Comparison of ENCODE assay signal across 20 cellular contexts in the genomic region with DNA sequence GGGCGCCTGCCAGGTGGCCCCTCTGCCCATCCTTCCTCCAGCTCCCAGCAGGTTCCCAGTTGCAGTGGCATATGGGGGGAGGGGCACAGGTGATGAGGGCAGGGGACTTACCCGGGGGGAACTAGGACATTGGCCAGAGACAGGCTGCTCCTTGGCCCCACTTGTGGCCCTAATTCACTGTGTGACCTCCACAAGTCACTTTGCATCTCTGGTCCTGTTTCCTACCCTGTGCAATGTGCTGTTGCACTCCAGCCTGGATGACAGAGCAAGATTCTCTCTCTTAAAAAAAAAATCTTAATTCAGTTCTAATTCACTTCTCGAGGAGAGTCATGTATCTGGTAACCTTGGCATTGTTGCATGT. TPM values are rescaled to one million over a fixed set of nuclear protein-coding genes. Genes with fewer than 3 reads are reported as not detected.
A peak's percentile ranks its signal among the peaks of the same experiment; 100 is the strongest.
DNase-seq lines count a peak whose midpoint lies in the region; ATAC-seq, FAIRE-seq and TF ChIP-seq lines count a peak whose summit lies in the region.
"Had no signal": no experiment of that assay in that cellular context is flagged by ENCODE, and none has a peak within 500 bp of the region (broad histone marks: within the 10 kb centered on the region; RNA-seq: fewer than 3 reads in every experiment).

No MANE protein-coding gene starts in this region.

- peaks cover 5% of the 10 kb centered on the region for H3K79me2 ChIP-seq in HepG2 (ENCODE audit: insufficient read depth, low read length)

- H3K36me3 ChIP-seq in HepG2 (replicated peaks in 1 of 2; ENCODE audit: control insufficient read depth in 1 of 2, insufficient read depth in 2 of 2, low read length in 2 of 2) (no peaks in the 10 kb centered on the region), right lobe of liver (no peaks in the 10 kb centered on the region), HEK293 (ENCODE audit: control insufficient read depth in 2 of 2, insufficient read depth in 1 of 2, low read length in 2 of 2) (no peaks in the 10 kb centered on the region)
- H3K36me3 ChIP-seq: ascending aorta; BLaER1 treated with 17β-estradiol and CSF1 and Interleukin-3, amounts not matched to agents 10 nM and 100 nM; cardiac muscle cell; heart left ventricle; lower lobe of right lung; MG63; neural progenitor cell; suprapubic skin had no signal

- H3K27ac ChIP-seq in HepG2 (ENCODE audit: extremely low read length, insufficient read depth, low read length) = no peak overlapping the region
- H3K27ac ChIP-seq in right lobe of liver = no peak overlapping the region
- no peak overlapping the region for H3K27ac ChIP-seq in HEK293 (ENCODE audit: extremely low read depth, low read depth, low read length)
- H3K27ac ChIP-seq: ascending aorta; BLaER1 treated with 17β-estradiol and CSF1 and Interleukin-3, amounts not matched to agents 10 nM and 100 nM; cardiac muscle cell; lower lobe of right lung; neural progenitor cell; suprapubic skin had no signal

- peak overlapping the region; percentile 90 for H3K4me2 ChIP-seq in HepG2 (ENCODE audit: low read depth, low read length)

- no peaks in the 10 kb centered on the region for H3K36me3 Mint-ChIP-seq in WTC11
- no peaks in the 10 kb centered on the region for H3K36me3 Mint-ChIP-seq in stimulated activated memory B cell treated with anti-CD40 and anti-IgM and Interleukin-4, amounts not matched to agents 10 μg/mL and 1 μg/mL and 100 μg/mL, for 72 hours
- no peaks in the 10 kb centered on the region for H3K36me3 Mint-ChIP-seq in activated CD4-positive, alpha-beta T cell treated with anti-CD3 and anti-CD28 coated beads, Interleukin-2, amount 10 ng/mL, durations not matched to agents 24 days and 14 days (ENCODE audit: low read depth)
- H3K36me3 Mint-ChIP-seq: activated naive CD8-positive, alpha-beta T cell treated with anti-CD3 and anti-CD28 coated beads for 36 hours; neural progenitor cell had no signal

- no peaks in the 10 kb centered on the region for H3K9me3 Mint-ChIP-seq in WTC11
- H3K9me3 Mint-ChIP-seq in stimulated activated memory B cell treated with anti-CD40 and anti-IgM and Interleukin-4, amounts not matched to agents 10 μg/mL and 1 μg/mL and 100 μg/mL, for 72 hours = no peaks in the 10 kb centered on the region
- H3K9me3 Mint-ChIP-seq in activated CD4-positive, alpha-beta T cell treated with anti-CD3 and anti-CD28 coated beads, Interleukin-2, amount 10 ng/mL, durations not matched to agents 24 days and 14 days = no peaks in the 10 kb centered on the region
- H3K9me3 Mint-ChIP-seq: activated naive CD8-positive, alpha-beta T cell treated with anti-CD3 and anti-CD28 coated beads for 36 hours; neural progenitor cell had no signal

- TF ChIP-seq CTCF in HepG2 (CRISPR knock-in tag; IDR thresholded peaks at IDR 0.05) (no peak), right lobe of liver (IDR thresholded peaks at IDR 0.05) (no peak), HEK293 (tag by site-specific recombination; IDR thresholded peaks at IDR 0.05) (no peak), WTC11 (IDR thresholded peaks at IDR 0.05) (no peak)

- H3K27me3 ChIP-seq in HepG2 (ENCODE audit: control insufficient read depth in 1 of 2, insufficient read depth in 2 of 2, low read length in 2 of 2) = peaks cover 18 to 66% of the 10 kb centered on the region in 2 experiments
- H3K27me3 ChIP-seq in right lobe of liver = peaks cover 4 to 11% of the 10 kb centered on the region in 2 donors

- H3K9me3 ChIP-seq in HepG2 (ENCODE audit: low read length) (no peaks in the 10 kb centered on the region), right lobe of liver (no peaks in the 10 kb centered on the region), HEK293 (ENCODE audit: control insufficient read depth, insufficient read depth, low read depth, low read length) (no peaks in the 10 kb centered on the region)
- H3K9me3 ChIP-seq: ascending aorta; BLaER1 treated with 17β-estradiol and CSF1 and Interleukin-3, amounts not matched to agents 10 nM and 100 nM; heart left ventricle; lower lobe of right lung; MG63; mucosa of descending colon; suprapubic skin had no signal

- CTCF ChIA-PET in HepG2 (lab: Yijun Ruan, JAX; ENCODE audit: low intra/inter-chr PET ratio, low total read pairs) = interaction anchor here (1.2 to 2.5 kb wide), 3 partner anchors 29 to 261 kb away, joined by 3 to 22 read pairs (median 4); no protein-coding TSS in a partner anchor
- CTCF ChIA-PET in HEK293 (lab: Yijun Ruan, JAX) = interaction anchor here (0.6 to 7.8 kb wide), 30 partner anchors 9 to 568 kb away, joined by 3 to 101 read pairs (median 4); no protein-coding TSS in a partner anchor
- CTCF ChIA-PET in WTC11 (lab: Charles Lee) = interaction anchor here (0.6 to 4.4 kb wide), 24 partner anchors 9 to 281 kb away, joined by 3 to 59 read pairs (median 6); partner anchors contain the start of gene AMZ2

- TF ChIP-seq RAD21 in HepG2 (CRISPR knock-in tag; IDR thresholded peaks at IDR 0.05) = no peak

- H3K9ac ChIP-seq in HepG2 (ENCODE audit: insufficient read depth, low read depth, low read length) = no peak overlapping the region
- H3K9ac ChIP-seq: neural progenitor cell had no signal

- no TSS peak for BruUV-seq in HepG2 (replicated peaks; lab: Mats Ljungman, UMichigan)

- ATAC-seq in HepG2 (no peak), right lobe of liver (no peak), WTC11 (no peak), HG02884 (IDR thresholded peaks at IDR 0.05; ENCODE audit: unreplicated experiment) (no peak)
- ATAC-seq in stimulated activated memory B cell treated with anti-CD40 and anti-IgM and Interleukin-4, amounts not matched to agents 10 μg/mL and 1 μg/mL and 100 μg/mL, for 72 hours = no peak

- POLR2A ChIA-PET in HepG2 (lab: Yijun Ruan, JAX) (interaction anchor here (1.3 kb wide), 2 partner anchors 46 to 181 kb away, joined by 4 to 6 read pairs; partner anchors contain the start of gene AMZ2), HEK293 (lab: Yijun Ruan, JAX) (interaction anchor here (1.3 to 1.8 kb wide), 2 partner anchors 21 to 29 kb away, joined by 4 read pairs; no protein-coding TSS in a partner anchor), WTC11 (lab: Charles Lee) (no interaction called here)

- peak overlapping the region in 1 of 3 experiments; percentile 69; a peak in 2 of 6 replicates for H3K4me3 ChIP-seq in HepG2 (replicated peaks in 1 of 3; ENCODE audit: insufficient read depth in 1 of 3, low read depth in 2 of 3, low read length in 3 of 3)
- H3K4me3 ChIP-seq in right lobe of liver = no peak overlapping the region
- no peak overlapping the region for H3K4me3 ChIP-seq in HEK293 (ENCODE audit: low read depth, low read length)
- H3K4me3 ChIP-seq: mucosa of descending colon had no signal

- peaks cover 87% of the 10 kb centered on the region for H3K27me3 Mint-ChIP-seq in WTC11 (ENCODE audit: low read depth)
- H3K27me3 Mint-ChIP-seq in stimulated activated memory B cell treated with anti-CD40 and anti-IgM and Interleukin-4, amounts not matched to agents 10 μg/mL and 1 μg/mL and 100 μg/mL, for 72 hours = peaks cover 24% of the 10 kb centered on the region
- H3K27me3 Mint-ChIP-seq in activated CD4-positive, alpha-beta T cell treated with anti-CD3 and anti-CD28 coated beads, Interleukin-2, amount 10 ng/mL, durations not matched to agents 24 days and 14 days = peaks cover 37% of the 10 kb centered on the region

- no peak for FAIRE-seq in HepG2 (lab: Jason Lieb, UNC)
- FAIRE-seq: D721Med had no signal

- H4K20me1 ChIP-seq in HepG2 (ENCODE audit: insufficient read depth, low read length) = no peaks in the 10 kb centered on the region; the same call in 1 of the 2 replicates

- TF ChIP-seq EP300 in HepG2 (IDR thresholded peaks at IDR 0.05; ENCODE audit: low read depth in 2 of 2, low read length in 2 of 2) = no peak
- TF ChIP-seq EP300 in HepG2 (CRISPR knock-in tag; IDR thresholded peaks at IDR 0.05; ENCODE audit: borderline replicate concordance) = no peak

- H3K4me1 ChIP-seq in HepG2 (ENCODE audit: insufficient read depth, low read length) (peaks cover 39% of the 10 kb centered on the region), right lobe of liver (peaks cover 0 to 19% (median 2%) of the 10 kb centered on the region in 4 donors), HEK293 (ENCODE audit: control insufficient read depth, insufficient read depth, low read length) (no peaks in the 10 kb centered on the region)

- H3K4me3 Mint-ChIP-seq in WTC11 = peak overlapping the region; percentile 69; the same call in 1 of the 2 replicates
- H3K4me3 Mint-ChIP-seq in stimulated activated memory B cell treated with anti-CD40 and anti-IgM and Interleukin-4, amounts not matched to agents 10 μg/mL and 1 μg/mL and 100 μg/mL, for 72 hours = no peak overlapping the region
- H3K4me3 Mint-ChIP-seq in activated CD4-positive, alpha-beta T cell treated with anti-CD3 and anti-CD28 coated beads, Interleukin-2, amount 10 ng/mL, durations not matched to agents 24 days and 14 days = no peak overlapping the region
- H3K4me3 Mint-ChIP-seq: neural progenitor cell had no signal

- H3K27ac Mint-ChIP-seq in WTC11 = no peak overlapping the region
- peak overlapping the region; percentile 77 for H3K27ac Mint-ChIP-seq in stimulated activated memory B cell treated with anti-CD40 and anti-IgM and Interleukin-4, amounts not matched to agents 10 μg/mL and 1 μg/mL and 100 μg/mL, for 72 hours
- no peak overlapping the region for H3K27ac Mint-ChIP-seq in activated CD4-positive, alpha-beta T cell treated with anti-CD3 and anti-CD28 coated beads, Interleukin-2, amount 10 ng/mL, durations not matched to agents 24 days and 14 days
- H3K27ac Mint-ChIP-seq: activated naive CD8-positive, alpha-beta T cell treated with anti-CD3 and anti-CD28 coated beads for 36 hours; neural progenitor cell had no signal

- H3K4me1 Mint-ChIP-seq in WTC11 = peaks cover 23% of the 10 kb centered on the region
- H3K4me1 Mint-ChIP-seq in stimulated activated memory B cell treated with anti-CD40 and anti-IgM and Interleukin-4, amounts not matched to agents 10 μg/mL and 1 μg/mL and 100 μg/mL, for 72 hours = peaks cover 42% of the 10 kb centered on the region
- peaks cover 24% of the 10 kb centered on the region for H3K4me1 Mint-ChIP-seq in activated CD4-positive, alpha-beta T cell treated with anti-CD3 and anti-CD28 coated beads, Interleukin-2, amount 10 ng/mL, durations not matched to agents 24 days and 14 days

- in situ Hi-C loops in HepG2 (cut with HindIII; ENCODE audit: extremely low pct_ligation_motif_present, low pct_unique_long_range_greater_than_20kb) = no loop called here

- WGBS in HepG2 (ENCODE audit: low lambda C conversion rate) = 27% methylated on average over 3 of the region's 3 CpGs
- WGBS in right lobe of liver (ENCODE audit: insufficient coverage, low coverage, low lambda C conversion rate, missing lambda C conversion rate) = 10% methylated on average over 1 of the region's 3 CpGs

- intact Hi-C loops in HepG2 (cut with micrococcal nuclease; ENCODE audit: unreplicated experiment) (loop anchor here (2.0 kb wide), 2 partner anchors 145 to 261 kb away; no protein-coding TSS in a partner anchor), right lobe of liver (cut with DNase I) (no loop called here)
- intact Hi-C loops in activated CD4-positive, alpha-beta T cell treated with anti-CD3 and anti-CD28 coated beads, Interleukin-2, amount 10 ng/mL, durations not matched to agents 24 days and 14 days (cut with micrococcal nuclease) = loop anchor here (2.0 kb wide), 1 partner anchor 235 kb away; no protein-coding TSS in a partner anchor

- DNase-seq in HepG2 (ENCODE audit: low spot score) (no peak), right lobe of liver (no peak), WTC11 (ENCODE audit: low spot score) (no peak)
- no peak for DNase-seq in activated CD4-positive, alpha-beta T cell treated with anti-CD3 and anti-CD28 coated beads, Interleukin-2, amount 10 ng/mL, durations not matched to agents 24 days and 14 days
- DNase-seq in activated effector memory CD4-positive, alpha-beta T cell treated with Interleukin-2 at 50 U/mL for 16 hours = no peak
- DNase-seq: cortex of kidney had no signal

- H2AFZ ChIP-seq in HepG2 (ENCODE audit: low read length) = no peak overlapping the region
- H2AFZ ChIP-seq: neural progenitor cell had no signal

- TF ChIP-seq POLR2A in HepG2 (IDR thresholded peaks at IDR 0.05; ENCODE audit: insufficient read depth in 1 of 2, low read depth in 2 of 2, low read length in 2 of 2) = no peak
- no peak for TF ChIP-seq POLR2A in right lobe of liver (IDR thresholded peaks at IDR 0.05)

RNA-seq across cellular contexts. Expression of gene AMZ2, which starts 46.4 kb away (rescaled TPM):
- total RNA-seq in HepG2 (2016; rRNA removed; fragmentation: Illumina TruSeq; extraction: Trizol) (86.9 and 99.9 TPM in 2 replicates), right lobe of liver (10 to 100 TPM; 15.3 to 31.2 (median 18.2) TPM), WTC11 (2021) (54.6 to 79.0 TPM (median 73.6 TPM) in 3 replicates)
- total RNA-seq in HepG2 (2016; cell fraction: cytosol; rRNA removed; fragmentation: Illumina TruSeq; extraction: Trizol; ENCODE audit: low read depth) = 152 and 160 TPM in 2 replicates
- 81.8 and 92.5 TPM in 2 replicates for total RNA-seq in HepG2 (2016; cell fraction: insoluble cytoplasmic fraction; rRNA removed; fragmentation: Illumina TruSeq; extraction: Trizol)
- 189 and 196 TPM in 2 replicates for total RNA-seq in HepG2 (2016; cell fraction: membrane; rRNA removed; fragmentation: Illumina TruSeq; extraction: Trizol)
- total RNA-seq in HepG2 (2016; cell fraction: nucleus; rRNA removed; fragmentation: Illumina TruSeq; extraction: Trizol) = 37.7 and 40.8 TPM in 2 replicates
- polyA plus RNA-seq in HepG2 (2011; rRNA removed) = 66.7 and 90.2 TPM in 2 replicates
- polyA plus RNA-seq in HepG2 (2011; cell fraction: cytosol; rRNA removed) = 51.3 and 62.4 TPM in 2 replicates
- 58.4 and 64.2 TPM in 2 replicates for polyA plus RNA-seq in HepG2 (2011; cell fraction: nucleus; rRNA removed)
- polyA plus RNA-seq in HepG2 (2012) = 53.5 and 72.8 TPM in 2 replicates
- 179 and 214 TPM in 2 replicates for polyA plus RNA-seq in HepG2 (2016; cell fraction: cytosol; fragmentation: Illumina TruSeq; extraction: Trizol; ENCODE audit: low read depth)
- polyA plus RNA-seq in HepG2 (2016; cell fraction: insoluble cytoplasmic fraction; fragmentation: Illumina TruSeq; extraction: Trizol; ENCODE audit: low read depth) = 114 TPM in 2 replicates
- 217 and 242 TPM in 2 replicates for polyA plus RNA-seq in HepG2 (2016; cell fraction: membrane; fragmentation: Illumina TruSeq; extraction: Trizol; ENCODE audit: low read depth)
- 90.4 and 92.9 TPM in 2 replicates for polyA plus RNA-seq in HepG2 (2016; cell fraction: nucleus; fragmentation: Illumina TruSeq; extraction: Trizol; ENCODE audit: insufficient read depth, low read depth)
- 28.1 and 28.3 TPM in 2 replicates for polyA minus RNA-seq in HepG2 (2011; rRNA and poly(A)+ RNA removed; ENCODE audit: low replicate concordance)
- 24.0 and 24.3 TPM in 2 replicates for polyA minus RNA-seq in HepG2 (2011; cell fraction: cytosol; rRNA and poly(A)+ RNA removed)
- polyA minus RNA-seq in HepG2 (2011; cell fraction: nucleus; rRNA and poly(A)+ RNA removed) = 21.6 and 25.6 TPM in 2 replicates
- 75.8 and 77.5 TPM in 2 replicates for total RNA-seq in activated CD4-positive, alpha-beta T cell treated with anti-CD3 and anti-CD28 coated beads, Interleukin-2, amount 10 ng/mL, durations not matched to agents 24 days and 14 days

Comparison
In these comparisons a context has a peak if more than half of its experiments do, and no peak if none do; other contexts are left out.
1. intact Hi-C loops: an anchor here in HepG2 (2.0 kb wide) and activated CD4-positive, alpha-beta T cell treated with anti-CD3 and anti-CD28 coated beads, Interleukin-2, amount 10 ng/mL, durations not matched to agents 24 days and 14 days (2.0 kb wide); none called in right lobe of liver.
2. Of the 63 proteins assayed by ChIP-seq in both HepG2 and HEK293: peak only in HepG2: none; only in HEK293: none; in both: ZNF768; in neither: 62.